Comparison of ENCODE assay signal across 8 cellular contexts in the genomic region with DNA sequence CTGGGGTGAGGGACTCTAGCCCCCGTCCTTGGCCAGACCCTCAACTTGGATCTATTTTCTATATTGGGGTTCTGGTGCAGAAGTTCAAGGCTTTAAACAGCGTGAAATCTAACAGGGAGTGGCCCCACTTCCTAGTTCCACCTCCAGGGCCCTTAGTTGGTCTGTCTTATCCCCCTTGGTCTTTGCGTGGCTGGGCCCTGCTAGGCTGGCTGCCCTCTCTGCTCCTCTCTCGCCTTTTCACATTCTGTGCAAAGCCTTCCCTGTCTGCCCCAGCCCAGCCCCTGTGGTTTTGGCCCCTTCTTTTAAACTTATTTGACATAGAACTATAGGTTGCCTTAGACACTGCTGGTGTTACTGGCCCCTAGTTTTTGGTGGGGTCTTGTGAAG. TPM values are rescaled to one million over a fixed set of nuclear protein-coding genes. Genes with fewer than 3 reads are reported as not detected.
DNase-seq lines count a peak whose midpoint lies in the region; ATAC-seq, FAIRE-seq and TF ChIP-seq lines count a peak whose summit lies in the region.

No MANE protein-coding gene starts in this region.

- DNase-seq in CD4-positive, alpha-beta T cell: no peak
- DNase-seq in K562 (ENCODE audit: extremely low read depth in 1 of 4, low spot score in 3 of 4) (no peak), neural progenitor cell (ENCODE audit: low spot score) (no peak), ovary (no peak), NCI-H1417 treated with DMSO at 0.1 percent for 48 hours (lab: John Stamatoyannopoulos, UW) (no peak)
- DNase-seq in activated CD4-positive, CD25-positive, alpha-beta regulatory T cell (lab: John Stamatoyannopoulos, UW): no peak

- H3K27ac ChIP-seq in CD4-positive, alpha-beta T cell (ENCODE audit: low read depth, low read length): no peak overlapping the region
- H3K27ac ChIP-seq in K562 (ENCODE audit: extremely low read depth, low read depth, low read length) (no peak overlapping the region), neural progenitor cell (no peak overlapping the region), ovary (no peak overlapping the region)

- peak overlapping the region; percentile 3 to 23; a peak in 3 of 4 replicates for H3K9ac ChIP-seq in K562 (ENCODE audit: insufficient read depth in 1 of 2, low read depth in 2 of 2, low read length in 2 of 2)
- H3K9ac ChIP-seq in neural progenitor cell: no peak overlapping the region

- H3K79me2 ChIP-seq in K562 (ENCODE audit: control insufficient read depth, insufficient read depth, low read length) (peaks cover 14% of the 10 kb centered on the region), neural progenitor cell (ENCODE audit: low read depth) (peaks cover 27% of the 10 kb centered on the region)

- peaks cover 6% of the 10 kb centered on the region for H3K36me3 Mint-ChIP-seq in CD4-positive, alpha-beta T cell (ENCODE audit: low read depth)
- peaks cover 7% of the 10 kb centered on the region for H3K36me3 Mint-ChIP-seq in neural progenitor cell

- 58% methylated on average over 4 of the region's 4 CpGs for WGBS in K562 (ENCODE audit: insufficient coverage, low coverage, missing lambda C conversion rate)
- WGBS in ovary, 3 donors: 55 to 60% (median 57%) methylated on average over 4 of the region's 4 CpGs

- TF ChIP-seq CTCF in CD4-positive, alpha-beta T cell (IDR thresholded peaks at IDR 0.05): no peak
- TF ChIP-seq CTCF in K562 (IDR thresholded peaks at IDR 0.05 in 2 of 3, conservative IDR thresholded peaks at IDR 0.05 in 1 of 3; ENCODE audit: insufficient read depth in 2 of 3, low read depth in 1 of 3, low read length in 3 of 3) (no peak), neural progenitor cell (IDR thresholded peaks at IDR 0.05) (no peak), ovary (IDR thresholded peaks at IDR 0.05) (no peak)

- no peaks in the 10 kb centered on the region for H3K9me3 Mint-ChIP-seq in CD4-positive, alpha-beta T cell
- H3K9me3 Mint-ChIP-seq in neural progenitor cell: no peaks in the 10 kb centered on the region

- H4K20me1 ChIP-seq in K562 (replicated peaks; ENCODE audit: control insufficient read depth, insufficient read depth, low read length): no peaks in the 10 kb centered on the region
- peaks cover 6% of the 10 kb centered on the region for H4K20me1 ChIP-seq in neural progenitor cell (ENCODE audit: low read depth)

- H3K4me2 ChIP-seq in K562 (ENCODE audit: insufficient read depth, low read length) (peak overlapping the region; percentile 49), neural progenitor cell (no peak overlapping the region)

- BruUV-seq in K562 (replicated peaks; lab: Mats Ljungman, UMichigan): no TSS peak

- intact Hi-C loops in CD4-positive, alpha-beta T cell (cut with DNase I, micrococcal nuclease): loop anchor here (1.0 to 10.0 kb wide), 4 partner anchors 175 to 654 kb away; a partner anchor contains a TSS
- intact Hi-C loops in K562 (cut with micrococcal nuclease): loop anchor here (1.0 kb wide), 1 partner anchor 176 kb away; no protein-coding TSS in a partner anchor
- intact Hi-C loops in ovary (cut with DNase I): loop anchor here in 3 of 4 donors (1.0 to 10.0 kb wide), 3 partner anchors 173 to 276 kb away; no protein-coding TSS in a partner anchor

- POLR2A ChIA-PET in CD4-positive, alpha-beta T cell (lab: Charles Lee): interaction anchor here (1.1 to 1.3 kb wide), 3 partner anchors 175 to 425 kb away, joined by 3 to 15 read pairs (median 4); no protein-coding TSS in a partner anchor
- POLR2A ChIA-PET in K562 (lab: Yijun Ruan, JAX): interaction anchor here (0.6 to 1.3 kb wide), 3 partner anchors 21 to 175 kb away, joined by 3 to 20 read pairs (median 3); no protein-coding TSS in a partner anchor

- no peak for TF ChIP-seq RAD21 in K562 (CRISPR knock-in tag; conservative IDR thresholded peaks at IDR 0.05 in 1 of 2, IDR thresholded peaks at IDR 0.05 in 1 of 2)

- H3K36me3 ChIP-seq in K562 (ENCODE audit: control insufficient read depth, insufficient read depth, low read length): peaks cover 16% of the 10 kb centered on the region
- no peaks in the 10 kb centered on the region for H3K36me3 ChIP-seq in neural progenitor cell
- no peaks in the 10 kb centered on the region for H3K36me3 ChIP-seq in ovary

- no peaks in the 10 kb centered on the region for H3K9me3 ChIP-seq in CD4-positive, alpha-beta T cell (ENCODE audit: control insufficient read depth, low read length)
- no peaks in the 10 kb centered on the region for H3K9me3 ChIP-seq in K562 (replicated peaks; ENCODE audit: control insufficient read depth, insufficient read depth, low read depth, low read length)
- H3K9me3 ChIP-seq in neural progenitor cell (ENCODE audit: low read depth): no peaks in the 10 kb centered on the region
- no peaks in the 10 kb centered on the region for H3K9me3 ChIP-seq in ovary

- peaks cover 21% of the 10 kb centered on the region for H3K4me1 Mint-ChIP-seq in CD4-positive, alpha-beta T cell (ENCODE audit: low read depth)
- H3K4me1 Mint-ChIP-seq in neural progenitor cell: peaks cover 10% of the 10 kb centered on the region

- peak overlapping the region; percentile 49 for H3K4me3 Mint-ChIP-seq in CD4-positive, alpha-beta T cell
- H3K4me3 Mint-ChIP-seq in neural progenitor cell: no peak overlapping the region

- no peaks in the 10 kb centered on the region for H3K9me1 ChIP-seq in K562 (ENCODE audit: control insufficient read depth, insufficient read depth, low read length)

- H3K27ac Mint-ChIP-seq in CD4-positive, alpha-beta T cell: peak overlapping the region; percentile 31
- peak overlapping the region; percentile 13 for H3K27ac Mint-ChIP-seq in neural progenitor cell

- peaks cover 22 to 25% of the 10 kb centered on the region in 2 experiments for H3K4me1 ChIP-seq in K562 (replicated peaks in 1 of 2; ENCODE audit: control insufficient read depth in 2 of 2, insufficient read depth in 2 of 2, low read length in 2 of 2)
- peaks cover 6% of the 10 kb centered on the region for H3K4me1 ChIP-seq in neural progenitor cell
- H3K4me1 ChIP-seq in ovary (ENCODE audit: insufficient read depth): peaks cover 9% of the 10 kb centered on the region

- no peak for FAIRE-seq in K562 (lab: Jason Lieb, UNC)

- H3F3A ChIP-seq in neural progenitor cell (ENCODE audit: low read depth): no peaks in the 10 kb centered on the region

- CTCF ChIA-PET in CD4-positive, alpha-beta T cell (lab: Charles Lee): interaction anchor here (0.6 to 2.0 kb wide), 9 partner anchors 11 to 180 kb away, joined by 3 to 41 read pairs (median 5); a partner anchor contains a TSS
- CTCF ChIA-PET in K562 (lab: Yijun Ruan, JAX; ENCODE audit: low intra/inter-chr PET ratio): interaction anchor here (0.6 to 4.3 kb wide), 4 partner anchors 11 to 599 kb away, joined by 3 to 76 read pairs (median 4); a partner anchor contains a TSS

- no peak for TF ChIP-seq EP300 in K562 (IDR thresholded peaks at IDR 0.05; ENCODE audit: low read length)
- TF ChIP-seq EP300 in ovary (IDR thresholded peaks at IDR 0.05): no peak

- no peaks in the 10 kb centered on the region for H3K27me3 Mint-ChIP-seq in CD4-positive, alpha-beta T cell
- peaks cover 6% of the 10 kb centered on the region for H3K27me3 Mint-ChIP-seq in neural progenitor cell (ENCODE audit: insufficient read depth, low read depth)

- no peaks in the 10 kb centered on the region for H3K27me3 ChIP-seq in CD4-positive, alpha-beta T cell (ENCODE audit: control insufficient read depth, insufficient read depth, low read length)
- H3K27me3 ChIP-seq in K562 (ENCODE audit: control insufficient read depth in 2 of 2, insufficient read depth in 2 of 2, low read length in 2 of 2): no peaks in the 10 kb centered on the region
- no peaks in the 10 kb centered on the region for H3K27me3 ChIP-seq in neural progenitor cell
- H3K27me3 ChIP-seq in ovary: no peaks in the 10 kb centered on the region

- no peak overlapping the region for H3K4me3 ChIP-seq in K562
- H3K4me3 ChIP-seq in neural progenitor cell: no peak overlapping the region
- H3K4me3 ChIP-seq in ovary: no peak overlapping the region

- TF ChIP-seq POLR2A in K562 (conservative IDR thresholded peaks at IDR 0.05): no peak
- TF ChIP-seq POLR2A in ovary (IDR thresholded peaks at IDR 0.05): no peak

- in situ Hi-C loops in K562 (cut with MboI): loop anchor here (5.0 to 10.0 kb wide), 3 partner anchors 173 to 646 kb away; a partner anchor contains a TSS

- H2AFZ ChIP-seq in K562 (ENCODE audit: low read depth, low read length) (peak overlapping the region; percentile 29; the same call in 1 of the 2 replicates), neural progenitor cell (replicated peaks) (no peak overlapping the region)

- peak; percentile 18 for ATAC-seq in CD4-positive, alpha-beta T cell (ENCODE audit: poor library complexity)
- ATAC-seq in HG02798 (IDR thresholded peaks at IDR 0.05; ENCODE audit: poor library complexity, unreplicated experiment) (peak; percentile 17), K562 (peak; percentile 68), GM19035 (IDR thresholded peaks at IDR 0.05; ENCODE audit: unreplicated experiment) (no peak)

RNA-seq across cellular contexts. Expression of a gene that starts 5.6 kb away (rescaled TPM):
- total RNA-seq in CD4-positive, alpha-beta T cell: 1 to 10 TPM; 5.5 to 5.8 TPM
- total RNA-seq in K562 (2011; cell fraction: chromatin; rRNA removed; ENCODE audit: low replicate concordance): 20.0 and 54.1 TPM in 2 replicates
- total RNA-seq in K562 (2011; cell fraction: nucleolus; rRNA removed): 31.7 TPM in 2 replicates
- total RNA-seq in K562 (2011; cell fraction: nucleoplasm; rRNA removed): 24.1 and 30.8 TPM in 2 replicates
- total RNA-seq in K562 (2014; rRNA removed) (16.3 and 17.1 TPM in 2 replicates), K562 (2014; rRNA removed; fragmentation: Illumina TruSeq; extraction: Trizol) (6.4 and 10.9 TPM in 2 replicates), K562 (2015; rRNA removed; fragmentation: Illumina TruSeq; extraction: Trizol) (9.7 and 13.5 TPM in 2 replicates), K562 (2021) (15.2 and 16.7 TPM in 2 replicates), neural progenitor cell (ENCODE audit: low replicate concordance) (15.8 and 38.6 TPM in 2 replicates), ovary (10 to 100 TPM in 3 of 7 donors, 1 to 10 TPM in 4; 7.9 to 20.6 (median 9.7) TPM)
- polyA plus RNA-seq in K562 (2011; rRNA removed) (16.7 and 17.9 TPM in 2 replicates), K562 (2014; fragmentation: Illumina TruSeq; extraction: Trizol) (21.7 and 24.9 TPM in 2 replicates), K562 (2014; fragmentation: Nextera tagmentation; extraction: Ambion mirVana) (10 to 100 TPM; 50.0 to 53.6 TPM), K562 (2014; rRNA removed) (34.8 and 41.6 TPM in 2 replicates), ovary (10 to 100 TPM in 1 of 2 donors, 1 to 10 TPM in 1; 4.0 to 13.4 TPM)
- polyA plus RNA-seq in K562 (2011; cell fraction: cytosol; rRNA removed): 26.9 and 55.6 TPM in 2 replicates
- 22.7 and 31.8 TPM in 2 replicates for polyA plus RNA-seq in K562 (2011; cell fraction: nucleus; rRNA removed)
- polyA plus RNA-seq in K562 (2012): 11.4 and 15.7 TPM in 2 replicates
- polyA minus RNA-seq in K562 (2011; rRNA and poly(A)+ RNA removed): 6.7 and 7.8 TPM in 2 replicates
- 6.4 and 9.0 TPM in 2 replicates for polyA minus RNA-seq in K562 (2011; cell fraction: cytosol; rRNA and poly(A)+ RNA removed)
- polyA minus RNA-seq in K562 (2011; cell fraction: nucleus; rRNA and poly(A)+ RNA removed): 12.3 and 15.2 TPM in 2 replicates

RNA-seq across cellular contexts. Expression of a gene that starts 33.6 kb away (rescaled TPM):
- 1 to 10 TPM; 5.7 to 6.4 TPM for total RNA-seq in CD4-positive, alpha-beta T cell
- not detected in 2 replicates for total RNA-seq in K562 (2011; cell fraction: chromatin; rRNA removed; ENCODE audit: low replicate concordance)
- 0.33 TPM in 1 of 2 replicates, not detected in the other for total RNA-seq in K562 (2011; cell fraction: nucleolus; rRNA removed)
- total RNA-seq in K562 (2011; cell fraction: nucleoplasm; rRNA removed): not detected in 2 replicates
- not detected in 2 replicates for total RNA-seq in K562 (2014; rRNA removed)
- not detected in 2 replicates for total RNA-seq in K562 (2014; rRNA removed; fragmentation: Illumina TruSeq; extraction: Trizol)
- total RNA-seq in K562 (2015; rRNA removed; fragmentation: Illumina TruSeq; extraction: Trizol): 0.08 and 0.11 TPM in 2 replicates
- total RNA-seq in K562 (2021): 0.27 and 0.31 TPM in 2 replicates
- 0.24 and 0.29 TPM in 2 replicates for polyA plus RNA-seq in K562 (2011; rRNA removed)
- 0.15 and 0.18 TPM in 2 replicates for polyA plus RNA-seq in K562 (2011; cell fraction: cytosol; rRNA removed)
- polyA plus RNA-seq in K562 (2011; cell fraction: nucleus; rRNA removed): 0.14 and 0.15 TPM in 2 replicates
- polyA plus RNA-seq in K562 (2012): 0.14 and 0.21 TPM in 2 replicates
- 0.09 and 0.15 TPM in 2 replicates for polyA plus RNA-seq in K562 (2014; fragmentation: Illumina TruSeq; extraction: Trizol)
- polyA plus RNA-seq in K562 (2014; fragmentation: Nextera tagmentation; extraction: Ambion mirVana): not detected
- polyA plus RNA-seq in K562 (2014; rRNA removed): not detected in 2 replicates
- 0.11 and 0.42 TPM in 2 replicates for polyA minus RNA-seq in K562 (2011; rRNA and poly(A)+ RNA removed)
- not detected in 2 replicates for polyA minus RNA-seq in K562 (2011; cell fraction: cytosol; rRNA and poly(A)+ RNA removed)
- polyA minus RNA-seq in K562 (2011; cell fraction: nucleus; rRNA and poly(A)+ RNA removed): not detected in 2 replicates
- 16.4 and 24.9 TPM in 2 replicates for total RNA-seq in neural progenitor cell (ENCODE audit: low replicate concordance)
- total RNA-seq in ovary: 10 to 100 TPM in 1 of 7 donors, 1 to 10 TPM in 6; 2.6 to 10.1 (median 5.7) TPM
- 10 to 100 TPM in 1 of 2 donors, 1 to 10 TPM in 1; 4.6 to 17.8 TPM for polyA plus RNA-seq in ovary
